Comparison of ENCODE assay signal across 14 cellular contexts in the genomic region with DNA sequence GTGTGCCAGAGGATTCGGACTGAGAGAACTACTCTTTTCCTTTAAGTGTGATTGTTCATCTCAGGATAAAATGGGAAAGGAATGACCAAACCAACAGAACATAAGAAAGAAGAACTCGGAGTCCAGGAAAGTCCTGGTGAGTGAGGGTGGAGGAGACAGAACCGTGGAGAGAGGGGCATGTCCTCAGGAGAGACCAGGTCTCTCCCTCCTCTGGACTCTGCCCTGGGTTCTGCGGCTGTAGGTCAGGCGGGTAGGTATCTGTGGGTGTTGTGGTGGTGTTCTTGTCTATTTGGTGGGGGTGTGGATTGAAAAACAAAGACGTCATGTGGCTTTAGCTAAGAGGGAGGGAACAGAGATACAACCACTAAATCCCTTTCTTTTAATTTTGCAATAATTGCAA. TPM values are rescaled to one million over a fixed set of nuclear protein-coding genes. Genes with fewer than 3 reads are reported as not detected.
DNase-seq lines count a peak whose midpoint lies in the region; ATAC-seq and TF ChIP-seq lines count a peak whose summit lies in the region.
"Had no signal": no experiment of that assay in that cellular context is flagged by ENCODE, and none has a peak within 500 bp of the region (broad histone marks: within the 10 kb centered on the region; RNA-seq: fewer than 3 reads in every experiment).

No MANE protein-coding gene starts in this region.

- H3K4me3 ChIP-seq in ACC112 (ENCODE audit: low read depth, low read length) = no peak overlapping the region
- no peak overlapping the region for H3K4me3 ChIP-seq in RWPE2 (ENCODE audit: severe bottlenecking)
- no peak overlapping the region for H3K4me3 ChIP-seq in naive thymus-derived CD4-positive, alpha-beta T cell (ENCODE audit: low read length)
- H3K4me3 ChIP-seq in prostate gland = no peak overlapping the region
- H3K4me3 ChIP-seq: GM23338 had no signal

- no peaks in the 10 kb centered on the region for H3K36me3 Mint-ChIP-seq in osteocyte (ENCODE audit: unreplicated experiment)
- no peaks in the 10 kb centered on the region for H3K36me3 Mint-ChIP-seq in naive thymus-derived CD4-positive, alpha-beta T cell
- H3K36me3 Mint-ChIP-seq: CD4-positive, alpha-beta memory T cell had no signal

- H3K4me1 Mint-ChIP-seq in osteocyte (ENCODE audit: unreplicated experiment) = peaks cover 4% of the 10 kb centered on the region
- H3K4me1 Mint-ChIP-seq in naive thymus-derived CD4-positive, alpha-beta T cell = peaks cover 0 to 1% (median 0%) of the 10 kb centered on the region in 7 donors
- H3K4me1 Mint-ChIP-seq: CD4-positive, alpha-beta memory T cell had no signal

- no peaks in the 10 kb centered on the region for H3K9me3 Mint-ChIP-seq in osteocyte (ENCODE audit: unreplicated experiment)
- H3K9me3 Mint-ChIP-seq in naive thymus-derived CD4-positive, alpha-beta T cell = peaks cover 0 to 2% (median 0%) of the 10 kb centered on the region in 11 donors

- H2AFZ ChIP-seq in ACC112 (ENCODE audit: low read length, unreplicated experiment) = no peak overlapping the region
- H2AFZ ChIP-seq: GM23338 had no signal

- H3K9me3 ChIP-seq in RWPE2 (ENCODE audit: severe bottlenecking) (no peaks in the 10 kb centered on the region), prostate gland (no peaks in the 10 kb centered on the region)
- H3K9me3 ChIP-seq in naive thymus-derived CD4-positive, alpha-beta T cell (ENCODE audit: control insufficient read depth in 2 of 3, low read length in 3 of 3) = no peaks in the 10 kb centered on the region
- H3K9me3 ChIP-seq: BE2C had no signal

- no peaks in the 10 kb centered on the region for H3K79me2 ChIP-seq in ACC112 (ENCODE audit: control insufficient read depth, insufficient read depth, low read length, unreplicated experiment)

- H3K4me3 Mint-ChIP-seq in osteocyte (ENCODE audit: unreplicated experiment) = no peak overlapping the region
- no peak overlapping the region for H3K4me3 Mint-ChIP-seq in naive thymus-derived CD4-positive, alpha-beta T cell
- H3K4me3 Mint-ChIP-seq: CD4-positive, alpha-beta memory T cell; GM23338 had no signal

- POLR2A ChIA-PET in naive thymus-derived CD4-positive, alpha-beta T cell (lab: Charles Lee) = no interaction called here

- peak overlapping the region; percentile 85 for H3K27ac ChIP-seq in ACC112 (ENCODE audit: low read depth, low read length)
- peak overlapping the region; percentile 71 for H3K27ac ChIP-seq in RWPE2 (ENCODE audit: poor library complexity, severe bottlenecking)
- H3K27ac ChIP-seq in naive thymus-derived CD4-positive, alpha-beta T cell (ENCODE audit: low read depth, low read length) = no peak overlapping the region
- no peak overlapping the region for H3K27ac ChIP-seq in prostate gland
- H3K27ac ChIP-seq: C4-2B had no signal

- H3K27ac Mint-ChIP-seq in osteocyte (ENCODE audit: unreplicated experiment) = no peak overlapping the region
- H3K27ac Mint-ChIP-seq in naive thymus-derived CD4-positive, alpha-beta T cell = no peak overlapping the region
- H3K27ac Mint-ChIP-seq: GM23338 had no signal

- intact Hi-C loops in naive thymus-derived CD4-positive, alpha-beta T cell (cut with micrococcal nuclease) = no loop called here
- intact Hi-C loops in prostate gland (cut with DNase I) = no loop called here

- H3K27me3 ChIP-seq in ACC112 (ENCODE audit: insufficient read depth, low read length) (no peaks in the 10 kb centered on the region), RWPE2 (ENCODE audit: insufficient read depth, poor library complexity, severe bottlenecking) (no peaks in the 10 kb centered on the region), prostate gland (replicated peaks; ENCODE audit: insufficient read depth) (no peaks in the 10 kb centered on the region)
- peaks cover 0 to 3% of the 10 kb centered on the region in 2 donors for H3K27me3 ChIP-seq in naive thymus-derived CD4-positive, alpha-beta T cell (ENCODE audit: control insufficient read depth in 2 of 2, insufficient read depth in 2 of 2, low read length in 2 of 2)
- H3K27me3 ChIP-seq: BE2C had no signal

- DNase-seq in RWPE2 (ENCODE audit: low spot score) (no peak), iris pigment epithelial cell (ENCODE audit: low read depth) (peak; percentile 17), osteocyte (ENCODE audit: extremely low spot score, unreplicated experiment) (peak; percentile 70), prostate gland (ENCODE audit: low spot score) (no peak), NCI-H226 (no peak), NCI-H2107 (lab: John Stamatoyannopoulos, UW) (no peak)
- DNase-seq in naive thymus-derived CD4-positive, alpha-beta T cell = no peak
- DNase-seq: BE2C; CD4-positive, alpha-beta memory T cell; DMS79 treated with DMSO at 0.1 percent for 48 hours; H7 had no signal

- H3K27me3 Mint-ChIP-seq in osteocyte (ENCODE audit: unreplicated experiment) = no peaks in the 10 kb centered on the region
- peaks cover 0 to 16% (median 9%) of the 10 kb centered on the region in 5 donors for H3K27me3 Mint-ChIP-seq in naive thymus-derived CD4-positive, alpha-beta T cell

- 93% methylated on average over 6 of the region's 6 CpGs for WGBS in prostate gland

- ATAC-seq in RWPE2 (ENCODE audit: low read depth) = no peak
- no peak for ATAC-seq in naive thymus-derived CD4-positive, alpha-beta T cell
- ATAC-seq: GM23338 had no signal

- TF ChIP-seq CTCF in RWPE2 (IDR thresholded peaks at IDR 0.05; ENCODE audit: poor library complexity, severe bottlenecking) (no peak), osteocyte (IDR thresholded peaks at IDR 0.05) (no peak), prostate gland (IDR thresholded peaks at IDR 0.05) (no peak)

- no peak for TF ChIP-seq POLR2A in prostate gland (IDR thresholded peaks at IDR 0.05)

- no peaks in the 10 kb centered on the region for H3K36me3 ChIP-seq in ACC112 (ENCODE audit: insufficient read depth, low read length)
- H3K36me3 ChIP-seq in RWPE2 (ENCODE audit: low read depth) = no peaks in the 10 kb centered on the region
- H3K36me3 ChIP-seq in naive thymus-derived CD4-positive, alpha-beta T cell (ENCODE audit: control insufficient read depth in 2 of 3, insufficient read depth in 3 of 3, low read length in 3 of 3) = no peaks in the 10 kb centered on the region
- H3K36me3 ChIP-seq in prostate gland = no peaks in the 10 kb centered on the region
- H3K36me3 ChIP-seq: BE2C had no signal

- CTCF ChIA-PET in naive thymus-derived CD4-positive, alpha-beta T cell (lab: Charles Lee) = no interaction called here

- H3K4me1 ChIP-seq in ACC112 (ENCODE audit: control insufficient read depth, insufficient read depth, low read length, unreplicated experiment) = peaks cover 37% of the 10 kb centered on the region
- H3K4me1 ChIP-seq in RWPE2 (ENCODE audit: insufficient read depth, poor library complexity, severe bottlenecking) = peaks cover 25% of the 10 kb centered on the region
- no peaks in the 10 kb centered on the region for H3K4me1 ChIP-seq in naive thymus-derived CD4-positive, alpha-beta T cell (ENCODE audit: control insufficient read depth in 2 of 2, insufficient read depth in 2 of 2, low read length in 2 of 2)
- H3K4me1 ChIP-seq in prostate gland (replicated peaks) = no peaks in the 10 kb centered on the region

RNA-seq across cellular contexts. Expression of a gene that starts 29.1 kb away (rescaled TPM):
- total RNA-seq in osteocyte = 8.3 and 10.1 TPM in 2 replicates
- 10 to 100 TPM in 2 of 5 experiments, 1 to 10 TPM in 3; 2.0 to 16.2 (median 4.4) TPM for total RNA-seq in naive thymus-derived CD4-positive, alpha-beta T cell
- polyA plus RNA-seq in naive thymus-derived CD4-positive, alpha-beta T cell = 1 to 10 TPM; 1.1 to 1.2 TPM
- 1 to 10 TPM; 1.7 to 4.2 TPM for total RNA-seq in prostate gland

Comparison
In these comparisons a context has a peak if more than half of its experiments do, and no peak if none do; other contexts are left out.
1. H3K27ac ChIP-seq: peak in ACC112 (single experiment) and RWPE2 (single experiment); none in naive thymus-derived CD4-positive, alpha-beta T cell (single experiment) and prostate gland (0 of 2).
2. DNase-seq: peak in iris pigment epithelial cell (single experiment) and osteocyte (single experiment); none in RWPE2 (single experiment), naive thymus-derived CD4-positive, alpha-beta T cell (0 of 9), prostate gland (single experiment), NCI-H226 (single experiment) and NCI-H2107 (single experiment).